ENCODE assay signal across 12 cellular contexts in genomic region chr6:35948725-35949124, GRCh38. TPM values are rescaled to one million over a fixed set of nuclear protein-coding genes. Genes with fewer than 3 reads are reported as not detected.
DNase-seq lines count a peak whose midpoint lies in the region; ATAC-seq and TF ChIP-seq lines count a peak whose summit lies in the region.
"Had no signal": no experiment of that assay in that cellular context is flagged by ENCODE, and none has a peak within 500 bp of the region (broad histone marks: within the 10 kb centered on the region; RNA-seq: fewer than 3 reads in every experiment).

No MANE protein-coding gene starts in this region.

- no peak for ATAC-seq in GM19395 (IDR thresholded peaks at IDR 0.05; ENCODE audit: unreplicated experiment)

- peaks cover 2% of the 10 kb centered on the region for H3K27me3 Mint-ChIP-seq in activated T-helper 1 cell treated with anti-CD3 and anti-CD28 coated beads, Interleukin-12 subunit alpha, Interleukin-12 subunit beta, Interleukin-2, Interleukin-4 antibody, amounts not matched to agents 30 ng/mL and 10 ng/mL and 1 ng/mL, durations not matched to agents 14 hours and 24 hours and 36 hours (ENCODE audit: insufficient read depth)

- no peaks in the 10 kb centered on the region for H3K27me3 ChIP-seq in transverse colon
- H3K27me3 ChIP-seq: neutrophil had no signal

- intact Hi-C loops in transverse colon (cut with DNase I; ENCODE audit: low total_unique reads) = no loop called here
- intact Hi-C loops in activated T-helper 1 cell treated with anti-CD3 and anti-CD28 coated beads, Interleukin-12 subunit alpha, Interleukin-12 subunit beta, Interleukin-2, Interleukin-4 antibody, amounts not matched to agents 30 ng/mL and 10 ng/mL and 1 ng/mL, durations not matched to agents 14 hours and 24 hours and 36 hours (cut with micrococcal nuclease) = no loop called here

- TF ChIP-seq POLR2A in transverse colon (IDR thresholded peaks at IDR 0.05) = no peak

- H3K36me3 Mint-ChIP-seq in activated T-helper 1 cell treated with anti-CD3 and anti-CD28 coated beads, Interleukin-12 subunit alpha, Interleukin-12 subunit beta, Interleukin-2, Interleukin-4 antibody, amounts not matched to agents 30 ng/mL and 10 ng/mL and 1 ng/mL, durations not matched to agents 14 hours and 24 hours and 36 hours (ENCODE audit: low read depth) = no peaks in the 10 kb centered on the region

- no peak overlapping the region for H3K27ac ChIP-seq in transverse colon
- H3K27ac ChIP-seq: epithelial cell of prostate, neutrophil had no signal

- in situ Hi-C loops in transverse colon (cut with MboI; ENCODE audit: low pct_ligation_motif_present in 1 of 4, low pct_unique_long_range_greater_than_20kb in 1 of 4, low sequenced_read_pairs in 3 of 4) = no loop called here

- H3K9me3 ChIP-seq in transverse colon = no peaks in the 10 kb centered on the region
- H3K9me3 ChIP-seq: A549, neutrophil had no signal

- no peak for TF ChIP-seq CTCF in transverse colon (IDR thresholded peaks at IDR 0.05)

- H3K9me3 Mint-ChIP-seq in activated T-helper 1 cell treated with anti-CD3 and anti-CD28 coated beads, Interleukin-12 subunit alpha, Interleukin-12 subunit beta, Interleukin-2, Interleukin-4 antibody, amounts not matched to agents 30 ng/mL and 10 ng/mL and 1 ng/mL, durations not matched to agents 14 hours and 24 hours and 36 hours = no peaks in the 10 kb centered on the region

- peaks cover 13% of the 10 kb centered on the region for H3K4me1 Mint-ChIP-seq in activated T-helper 1 cell treated with anti-CD3 and anti-CD28 coated beads, Interleukin-12 subunit alpha, Interleukin-12 subunit beta, Interleukin-2, Interleukin-4 antibody, amounts not matched to agents 30 ng/mL and 10 ng/mL and 1 ng/mL, durations not matched to agents 14 hours and 24 hours and 36 hours (ENCODE audit: low read depth)

- no peak for TF ChIP-seq EP300 in transverse colon (IDR thresholded peaks at IDR 0.05; ENCODE audit: low read depth)

- no peak overlapping the region for H3K4me3 Mint-ChIP-seq in activated T-helper 1 cell treated with anti-CD3 and anti-CD28 coated beads, Interleukin-12 subunit alpha, Interleukin-12 subunit beta, Interleukin-2, Interleukin-4 antibody, amounts not matched to agents 30 ng/mL and 10 ng/mL and 1 ng/mL, durations not matched to agents 14 hours and 24 hours and 36 hours

- H3K27ac Mint-ChIP-seq in activated T-helper 1 cell treated with anti-CD3 and anti-CD28 coated beads, Interleukin-12 subunit alpha, Interleukin-12 subunit beta, Interleukin-2, Interleukin-4 antibody, amounts not matched to agents 30 ng/mL and 10 ng/mL and 1 ng/mL, durations not matched to agents 14 hours and 24 hours and 36 hours = no peak overlapping the region

- H3K36me3 ChIP-seq in transverse colon = no peaks in the 10 kb centered on the region

- H3K4me3 ChIP-seq in transverse colon = no peak overlapping the region
- H3K4me3 ChIP-seq: A549 had no signal

- WGBS in transverse colon (ENCODE audit: low coverage in 1 of 2), 2 donors = 67 to 97% methylated on average over 1 of the region's 1 CpG

- DNase-seq in NCI-H2227 (lab: John Stamatoyannopoulos, UW; ENCODE audit: unreplicated experiment) (peak; percentile 18), NCI-H2227 treated with DMSO at 0.1 percent for 48 hours (lab: John Stamatoyannopoulos, UW) (no peak), NCI-H69 (lab: John Stamatoyannopoulos, UW) (peak; percentile 74), cerebellar cortex (ENCODE audit: low spot score) (peak; percentile 33), pons (ENCODE audit: low spot score) (peak; percentile 1), transverse colon (no peak)
- no peak for DNase-seq in activated T-helper 1 cell treated with anti-CD3 and anti-CD28 coated beads, Interleukin-12 subunit alpha, Interleukin-12 subunit beta, Interleukin-2, Interleukin-4 antibody, amounts not matched to agents 30 ng/mL and 10 ng/mL and 1 ng/mL, durations not matched to agents 14 hours and 24 hours and 36 hours (ENCODE audit: low spot score)
- DNase-seq: RPMI8226 had no signal

- H3K4me1 ChIP-seq in transverse colon = peaks cover 0 to 14% (median 0%) of the 10 kb centered on the region in 4 donors

RNA-seq across cellular contexts. Expression of gene SRPK1, which starts 27.8 kb away (rescaled TPM):
- 100 to 1,000 TPM; 107 to 155 (median 110) TPM for total RNA-seq in transverse colon
- 149 and 182 TPM in 2 replicates for total RNA-seq in activated T-helper 1 cell treated with anti-CD3 and anti-CD28 coated beads, Interleukin-12 subunit alpha, Interleukin-12 subunit beta, Interleukin-2, Interleukin-4 antibody, amounts not matched to agents 30 ng/mL and 10 ng/mL and 1 ng/mL, durations not matched to agents 14 hours and 24 hours and 36 hours

Comparison
In these comparisons a context has a peak if more than half of its experiments do, and no peak if none do; other contexts are left out.
1. DNase-seq: peak in NCI-H2227 (single experiment), NCI-H69 (single experiment), cerebellar cortex (single experiment) and pons (single experiment); none in NCI-H2227 treated with DMSO at 0.1 percent for 48 hours (single experiment), transverse colon (single experiment) and activated T-helper 1 cell treated with anti-CD3 and anti-CD28 coated beads, Interleukin-12 subunit alpha, Interleukin-12 subunit beta, Interleukin-2, Interleukin-4 antibody, amounts not matched to agents 30 ng/mL and 10 ng/mL and 1 ng/mL, durations not matched to agents 14 hours and 24 hours and 36 hours (single experiment).